Comparison of ENCODE assay signal across 22 cellular contexts in the genomic region with DNA sequence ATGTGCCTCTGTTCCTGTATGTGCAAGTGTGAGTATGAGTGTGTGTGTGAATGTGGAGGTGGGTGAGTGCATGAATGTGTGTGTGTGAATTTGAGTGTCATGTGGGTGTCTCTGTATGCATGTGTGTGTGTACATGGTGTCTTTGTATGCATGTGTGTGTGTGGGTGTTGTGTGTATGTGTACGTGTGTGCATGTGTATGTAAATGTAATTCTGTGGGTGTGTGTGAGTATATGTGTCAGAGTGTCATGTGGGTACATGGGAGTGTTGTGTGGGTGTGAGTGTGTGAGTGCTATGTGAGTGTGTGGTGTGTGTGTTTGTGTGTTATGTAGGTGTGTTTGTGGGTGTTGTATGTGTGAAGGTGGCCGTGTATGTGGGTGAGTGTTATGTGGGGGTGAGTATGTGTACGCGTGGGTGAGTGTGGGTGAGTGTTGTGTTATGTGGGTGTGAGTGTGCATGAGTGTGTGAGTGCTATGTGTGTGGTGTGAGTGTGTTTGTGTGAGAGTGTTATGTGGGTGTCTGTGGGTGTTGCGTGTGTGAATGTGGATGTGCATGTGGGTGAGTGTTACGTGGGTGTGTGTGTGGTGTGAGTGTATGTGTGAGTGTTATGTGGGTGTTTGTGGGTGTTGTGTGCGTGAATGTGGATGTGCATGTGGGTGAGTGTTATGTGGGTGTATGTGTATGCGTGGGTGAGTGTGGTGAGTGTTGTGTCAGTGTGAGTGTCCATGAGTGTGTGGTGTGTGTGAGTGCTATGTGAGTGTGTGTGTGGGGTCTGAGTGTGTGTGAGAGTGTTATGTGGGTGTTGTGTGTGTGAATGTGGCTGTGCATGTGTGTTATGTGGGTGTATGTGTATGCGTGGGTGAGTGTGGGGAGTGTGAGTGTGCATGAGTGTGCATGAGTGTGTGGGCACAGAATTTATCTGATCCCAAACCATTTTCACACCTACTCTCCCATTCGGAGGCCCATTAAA. TPM values are rescaled to one million over a fixed set of nuclear protein-coding genes. Genes with fewer than 3 reads are reported as not detected.
"Had no signal": no experiment of that assay in that cellular context is flagged by ENCODE, and none has a peak within 500 bp of the region (broad histone marks: within the 10 kb centered on the region; RNA-seq: fewer than 3 reads in every experiment).

No MANE protein-coding gene starts in this region.

- FAIRE-seq: keratinocyte, small intestine, urothelium cell line had no signal

- DNase-seq: dermis blood vessel endothelial cell; effector memory CD4-positive, alpha-beta T cell; erythroblast; foreskin fibroblast; gastrocnemius medialis; head of caudate nucleus; left ventricle myocardium superior; lower lobe of right lung; small intestine; stimulated activated CD4-positive, alpha-beta T cell treated with anti-CD3 and anti-CD28 coated beads, Interleukin-1b, Interleukin-23, amount 100 ng/mL, for 48 hours; stimulated activated CD4-positive, alpha-beta T cell treated with anti-CD3 and anti-CD28 coated beads, Interleukin-4, amount 100 ng/mL, for 1 hour; stimulated activated CD8-positive, alpha-beta memory T cell treated with anti-CD3 and anti-CD28 coated beads, Interleukin-4, amount 100 ng/mL, for 48 hours; stimulated activated naive CD4-positive, alpha-beta T cell; stimulated activated naive CD8-positive, alpha-beta T cell treated with anti-CD3 and anti-CD28 coated beads, Interleukin-15, amount 100 ng/mL, for 72 hours; thyroid gland had no signal

- H2AFZ ChIP-seq: parathyroid adenoma had no signal

- ATAC-seq: gastrocnemius medialis; left ventricle myocardium superior; lower lobe of right lung; right lobe of liver; stimulated activated naive CD8-positive, alpha-beta T cell treated with anti-CD3 and anti-CD28 coated beads, Interleukin-15, amount 100 ng/mL, for 72 hours had no signal

- H3K4me3 ChIP-seq: coronary artery, gastrocnemius medialis, lower lobe of right lung, right lobe of liver, suprapubic skin, thyroid gland had no signal

- H3K27ac ChIP-seq: coronary artery, gastrocnemius medialis, lower lobe of right lung, parathyroid adenoma, right lobe of liver, suprapubic skin, thyroid gland had no signal

- H3K27me3 ChIP-seq: right lobe of liver, thyroid gland had no signal

- H3K36me3 ChIP-seq: gastrocnemius medialis, lower lobe of right lung, right lobe of liver, suprapubic skin, thyroid gland had no signal

- H3K79me2 ChIP-seq: parathyroid adenoma had no signal

- H3K4me1 ChIP-seq: gastrocnemius medialis, lower lobe of right lung, parathyroid adenoma, right lobe of liver, thyroid gland had no signal

- H3K9ac ChIP-seq: parathyroid adenoma had no signal

- H3K9me3 ChIP-seq: gastrocnemius medialis, lower lobe of right lung, right lobe of liver, thyroid gland had no signal

RNA-seq across cellular contexts. Expression of a gene that starts 36.6 kb away (rescaled TPM):
- total RNA-seq: natural killer cell treated with Interleukin-12 subunit alpha and Interleukin-12 subunit beta and Interleukin-15 and Interleukin-18, amount 100 ng/mL, for 72 hours had no signal
